ENCODE assay signal across 8 cellular contexts in genomic region chr10:31318382-31318853, GRCh38. TPM values are rescaled to one million over a fixed set of nuclear protein-coding genes. Genes with fewer than 3 reads are reported as not detected.
DNase-seq lines count a peak whose midpoint lies in the region; ATAC-seq and TF ChIP-seq lines count a peak whose summit lies in the region.

No MANE protein-coding gene starts in this region.

- TF ChIP-seq CTCF in heart right ventricle (IDR thresholded peaks at IDR 0.05) = no peak
- no peak for TF ChIP-seq CTCF in prostate gland (IDR thresholded peaks at IDR 0.05)

- CTCF ChIA-PET in CD8-positive, alpha-beta memory T cell (lab: Charles Lee) = interaction anchor here (0.5 to 1.1 kb wide), 2 partner anchors 9 to 235 kb away, joined by 3 read pairs; no protein-coding TSS in a partner anchor

- H3K27me3 Mint-ChIP-seq in CD8-positive, alpha-beta memory T cell = peaks cover 0 to 4% of the 10 kb centered on the region in 2 donors
- H3K27me3 Mint-ChIP-seq in activated naive CD8-positive, alpha-beta T cell treated with anti-CD3 and anti-CD28 coated beads, Interleukin-2, amount 10 ng/mL, durations not matched to agents 7 days and 5 days = no peaks in the 10 kb centered on the region

- peaks cover 0 to 14% (median 0%) of the 10 kb centered on the region in 3 donors for H3K36me3 Mint-ChIP-seq in CD8-positive, alpha-beta memory T cell
- H3K36me3 Mint-ChIP-seq in activated naive CD8-positive, alpha-beta T cell treated with anti-CD3 and anti-CD28 coated beads, Interleukin-2, amount 10 ng/mL, durations not matched to agents 7 days and 5 days = peaks cover 4% of the 10 kb centered on the region

- peak overlapping the region; percentile 80 for H3K4me3 ChIP-seq in CD8-positive, alpha-beta memory T cell (ENCODE audit: low read length)
- H3K4me3 ChIP-seq in SJSA1 (peak overlapping the region; percentile 95), heart right ventricle (peak overlapping the region; percentile 84 to 96 (median 92)), prostate gland (peak overlapping the region; percentile 60 to 81)

- TF ChIP-seq POLR2A in prostate gland (IDR thresholded peaks at IDR 0.05) = peak; percentile 26

- H3K36me3 ChIP-seq in CD8-positive, alpha-beta memory T cell (ENCODE audit: insufficient read depth, low read length) = no peaks in the 10 kb centered on the region
- H3K36me3 ChIP-seq in SJSA1 (peaks cover 20% of the 10 kb centered on the region), heart right ventricle (no peaks in the 10 kb centered on the region), prostate gland (no peaks in the 10 kb centered on the region)

- POLR2A ChIA-PET in CD8-positive, alpha-beta memory T cell (lab: Charles Lee) = interaction anchor here (0.6 to 1.6 kb wide), 3 partner anchors 286 to 534 kb away, joined by 3 to 4 read pairs (median 4); partner anchors contain the start of gene ZNF438
- POLR2A ChIA-PET in activated naive CD8-positive, alpha-beta T cell treated with anti-CD3 and anti-CD28 coated beads, Interleukin-2, amount 10 ng/mL, durations not matched to agents 7 days and 5 days (lab: Charles Lee) = interaction anchor here (0.5 to 1.7 kb wide), 5 partner anchors 13 to 286 kb away, joined by 3 to 7 read pairs (median 4); partner anchors contain the start of gene ZNF438

- H3K9me3 ChIP-seq in CD8-positive, alpha-beta memory T cell (ENCODE audit: low read length) = no peaks in the 10 kb centered on the region
- H3K9me3 ChIP-seq in SJSA1 (replicated peaks) = no peaks in the 10 kb centered on the region
- no peaks in the 10 kb centered on the region for H3K9me3 ChIP-seq in heart right ventricle
- H3K9me3 ChIP-seq in prostate gland = no peaks in the 10 kb centered on the region

- no peaks in the 10 kb centered on the region for H3K9me3 Mint-ChIP-seq in CD8-positive, alpha-beta memory T cell
- no peaks in the 10 kb centered on the region for H3K9me3 Mint-ChIP-seq in activated naive CD8-positive, alpha-beta T cell treated with anti-CD3 and anti-CD28 coated beads, Interleukin-2, amount 10 ng/mL, durations not matched to agents 7 days and 5 days

- 0% methylated on average over 32 of the region's 32 CpGs for WGBS in heart right ventricle, 2 donors
- under 1% methylated on average over 25 of the region's 32 CpGs for WGBS in prostate gland

- peak overlapping the region; percentile 92 to 99 (median 97) for H3K4me3 Mint-ChIP-seq in CD8-positive, alpha-beta memory T cell
- peak overlapping the region; percentile 98 for H3K4me3 Mint-ChIP-seq in activated naive CD8-positive, alpha-beta T cell treated with anti-CD3 and anti-CD28 coated beads, Interleukin-2, amount 10 ng/mL, durations not matched to agents 7 days and 5 days

- H3K27ac Mint-ChIP-seq in CD8-positive, alpha-beta memory T cell = peak overlapping the region; percentile 88 to 100 (median 97)
- H3K27ac Mint-ChIP-seq in activated naive CD8-positive, alpha-beta T cell treated with anti-CD3 and anti-CD28 coated beads, Interleukin-2, amount 10 ng/mL, durations not matched to agents 7 days and 5 days = peak overlapping the region; percentile 99

- intact Hi-C loops in heart right ventricle (cut with DNase I) (loop anchor here in 9 of 10 donors (2.0 to 10.0 kb wide), 11 partner anchors 164 to 534 kb away; partner anchors contain the start of gene ZNF438 (in 3 of the 9)), prostate gland (cut with DNase I) (loop anchor here (1.0 kb wide), 1 partner anchor 287 kb away; the partner anchor contains the start of gene ZNF438)

- no peaks in the 10 kb centered on the region for H3K27me3 ChIP-seq in CD8-positive, alpha-beta memory T cell (ENCODE audit: insufficient read depth, low read length, poor library complexity, severe bottlenecking)
- no peaks in the 10 kb centered on the region for H3K27me3 ChIP-seq in SJSA1 (replicated peaks)
- peaks cover 0 to 22% (median 0%) of the 10 kb centered on the region in 7 donors for H3K27me3 ChIP-seq in heart right ventricle
- H3K27me3 ChIP-seq in prostate gland (replicated peaks; ENCODE audit: insufficient read depth) = no peaks in the 10 kb centered on the region

- H3K4me1 Mint-ChIP-seq in CD8-positive, alpha-beta memory T cell = peaks cover 26 to 40% (median 39%) of the 10 kb centered on the region in 3 donors
- H3K4me1 Mint-ChIP-seq in activated naive CD8-positive, alpha-beta T cell treated with anti-CD3 and anti-CD28 coated beads, Interleukin-2, amount 10 ng/mL, durations not matched to agents 7 days and 5 days = peaks cover 32% of the 10 kb centered on the region

- peak; percentile 60 to 80 (median 71) for DNase-seq in CD8-positive, alpha-beta memory T cell
- DNase-seq in SJSA1 (ENCODE audit: low read depth in 1 of 2, low spot score in 2 of 2) (peak in 1 of 2 experiments; percentile 57), heart right ventricle (peak; percentile 67 to 73), prostate gland (ENCODE audit: low spot score) (peak; percentile 50), NCI-H1048 (lab: John Stamatoyannopoulos, UW) (no peak)
- no peak for DNase-seq in activated naive CD8-positive, alpha-beta T cell treated with anti-CD3 and anti-CD28 coated beads, Interleukin-2, amount 10 ng/mL, durations not matched to agents 7 days and 5 days

- peaks cover 30% of the 10 kb centered on the region for H3K4me1 ChIP-seq in CD8-positive, alpha-beta memory T cell (ENCODE audit: insufficient read depth, low read length)
- H3K4me1 ChIP-seq in SJSA1 (replicated peaks) (peaks cover 42% of the 10 kb centered on the region), heart right ventricle (peaks cover 0 to 52% (median 23%) of the 10 kb centered on the region in 9 donors), prostate gland (replicated peaks) (no peaks in the 10 kb centered on the region)

- peak overlapping the region; percentile 77 for H3K27ac ChIP-seq in CD8-positive, alpha-beta memory T cell (ENCODE audit: low read depth, low read length)
- H3K27ac ChIP-seq in SJSA1 (peak overlapping the region; percentile 96), heart right ventricle (peak overlapping the region; percentile 89 to 99 (median 97)), prostate gland (peak overlapping the region; percentile 85 to 88)

- ATAC-seq in GM19351 (IDR thresholded peaks at IDR 0.05; ENCODE audit: unreplicated experiment) = peak; percentile 78
- peak; percentile 66 for ATAC-seq in HG03442 (IDR thresholded peaks at IDR 0.05; ENCODE audit: unreplicated experiment)
- ATAC-seq in activated naive CD8-positive, alpha-beta T cell treated with anti-CD3 and anti-CD28 coated beads, Interleukin-2, amount 10 ng/mL, durations not matched to agents 7 days and 5 days (ENCODE audit: low read depth) = peak; percentile 72
- ATAC-seq in heart right ventricle = peak; percentile 39 to 80 (median 68)

RNA-seq across cellular contexts. Expression of gene ZEB1, which starts 0.6 kb away (rescaled TPM):
- total RNA-seq in CD8-positive, alpha-beta memory T cell = 10 to 100 TPM; 37.3 to 38.0 TPM
- 34.7 TPM for polyA plus RNA-seq in CD8-positive, alpha-beta memory T cell
- 67.3 and 87.4 TPM in 2 replicates for total RNA-seq in SJSA1 (2014; rRNA removed; shearing (Covaris generic))
- 10 to 100 TPM; 40.2 to 42.6 TPM for total RNA-seq in activated naive CD8-positive, alpha-beta T cell treated with anti-CD3 and anti-CD28 coated beads, Interleukin-2, amount 10 ng/mL, durations not matched to agents 7 days and 5 days
- 100 to 1,000 TPM in 5 of 10 donors, 10 to 100 TPM in 5; 87.4 to 125 (median 102) TPM for total RNA-seq in heart right ventricle
- polyA plus RNA-seq in heart right ventricle = 10 to 100 TPM; 10.6 to 25.5 TPM
- 10 to 100 TPM; 15.0 to 28.2 TPM for total RNA-seq in prostate gland

Comparison
In these comparisons a context has a peak if more than half of its experiments do, and no peak if none do; other contexts are left out.
1. DNase-seq: peak in CD8-positive, alpha-beta memory T cell (5 of 5), heart right ventricle (2 of 2) and prostate gland (single experiment); none in activated naive CD8-positive, alpha-beta T cell treated with anti-CD3 and anti-CD28 coated beads, Interleukin-2, amount 10 ng/mL, durations not matched to agents 7 days and 5 days (single experiment) and NCI-H1048 (single experiment).
2. Peak in every context shown above with its lines, with median percentiles within 50 percentile points of each other: H3K27ac ChIP-seq, H3K4me3 ChIP-seq and ATAC-seq.